ENCODE assay signal across 16 cellular contexts in the genomic region with DNA sequence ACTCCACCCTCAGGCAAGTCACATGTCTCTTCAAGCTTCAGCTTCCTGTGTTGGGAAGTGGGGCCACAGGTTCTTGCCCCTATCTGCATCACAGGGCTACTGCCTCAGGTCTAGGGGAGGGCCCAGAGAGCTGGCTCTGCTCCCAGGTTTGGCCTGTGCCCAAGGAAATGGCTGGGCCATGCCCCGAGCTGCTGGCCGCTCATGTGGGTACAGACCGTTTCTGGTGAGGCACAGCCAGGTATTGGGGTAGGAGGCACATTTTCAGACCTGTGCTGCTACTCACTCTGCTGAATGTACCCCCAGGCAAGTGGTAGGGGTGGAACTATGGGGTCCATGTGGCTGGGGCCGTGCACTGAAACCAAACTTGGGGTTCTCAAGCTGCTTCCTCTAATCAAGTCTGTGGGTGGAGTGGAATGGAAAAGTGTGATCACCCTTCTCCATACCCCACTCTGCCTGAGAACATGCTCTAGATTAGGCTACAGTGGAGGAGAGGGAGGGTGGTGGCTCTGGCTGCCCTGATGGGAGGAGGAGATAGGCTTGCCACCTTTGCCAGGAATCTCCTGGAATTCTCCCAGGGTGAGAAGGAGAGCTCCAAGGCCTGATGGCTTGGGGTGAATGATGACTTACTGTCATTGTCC. TPM values are rescaled to one million over a fixed set of nuclear protein-coding genes. Genes with fewer than 3 reads are reported as not detected.
A peak's percentile ranks its signal among the peaks of the same experiment; 100 is the strongest.
DNase-seq lines count a peak whose midpoint lies in the region; ATAC-seq lines count a peak whose summit lies in the region.
"Had no signal": no experiment of that assay in that cellular context is flagged by ENCODE, and none has a peak within 500 bp of the region (broad histone marks: within the 10 kb centered on the region; RNA-seq: fewer than 3 reads in every experiment).

No MANE protein-coding gene starts in this region.

- H3K4me3 Mint-ChIP-seq in activated naive CD8-positive, alpha-beta T cell treated with anti-CD3 and anti-CD28 coated beads for 36 hours, result peak overlapping the region; percentile 60
- H3K4me3 Mint-ChIP-seq: activated naive CD4-positive, alpha-beta T cell treated with anti-CD3 and anti-CD28 coated beads, Interleukin-2, amount 50 U/mL, for 24 hours; B cell had no signal

- no peaks in the 10 kb centered on the region for H3K36me3 Mint-ChIP-seq in activated naive CD8-positive, alpha-beta T cell treated with anti-CD3 and anti-CD28 coated beads for 36 hours
- H3K36me3 Mint-ChIP-seq: activated naive CD4-positive, alpha-beta T cell treated with anti-CD3 and anti-CD28 coated beads, Interleukin-2, amount 50 U/mL, for 24 hours had no signal

- peak; percentile 44 for ATAC-seq in left colon
- no peak for ATAC-seq in HG02973 (IDR thresholded peaks at IDR 0.05; ENCODE audit: unreplicated experiment)

- H3K27ac Mint-ChIP-seq in activated naive CD8-positive, alpha-beta T cell treated with anti-CD3 and anti-CD28 coated beads for 36 hours, result peak overlapping the region; percentile 80
- H3K27ac Mint-ChIP-seq: B cell had no signal

- intact Hi-C loops in left colon (cut with DNase I, micrococcal nuclease), result loop anchor here in 1 of 2 donors (10.0 kb wide), 2 partner anchors 134 to 434 kb away; no protein-coding TSS in a partner anchor

- peaks cover 34% of the 10 kb centered on the region for H3K4me1 Mint-ChIP-seq in activated naive CD8-positive, alpha-beta T cell treated with anti-CD3 and anti-CD28 coated beads for 36 hours

- peaks cover 44% of the 10 kb centered on the region for H3K27me3 Mint-ChIP-seq in activated naive CD8-positive, alpha-beta T cell treated with anti-CD3 and anti-CD28 coated beads for 36 hours

- H3K9me3 Mint-ChIP-seq in activated naive CD8-positive, alpha-beta T cell treated with anti-CD3 and anti-CD28 coated beads for 36 hours, result no peaks in the 10 kb centered on the region
- H3K9me3 Mint-ChIP-seq: activated naive CD4-positive, alpha-beta T cell treated with anti-CD3 and anti-CD28 coated beads, Interleukin-2, amount 50 U/mL, for 24 hours had no signal

- DNase-seq in stimulated activated CD4-positive, alpha-beta T cell treated with anti-CD3 and anti-CD28 coated beads, Interleukin-15, amount 100 ng/mL, for 24 hours, result peak; percentile 24
- DNase-seq in stimulated activated CD4-positive, alpha-beta T cell treated with anti-CD3 and anti-CD28 coated beads, Interleukin-12 subunit alpha, Interleukin-12 subunit beta, amount 100 ng/mL, for 4 hours, result no peak
- DNase-seq in activated naive CD8-positive, alpha-beta T cell treated with anti-CD3 and anti-CD28 coated beads for 36 hours, result peak; percentile 54
- DNase-seq in left colon, result peak in 1 of 2 donors; percentile 18
- no peak for DNase-seq in NCI-H1436 treated with DMSO at 0.1 percent for 48 hours (lab: John Stamatoyannopoulos, UW)
- DNase-seq in NCI-H1105 treated with DMSO at 0.1 percent for 48 hours (lab: John Stamatoyannopoulos, UW), result no peak
- no peak for DNase-seq in SW480 (ENCODE audit: low spot score)
- DNase-seq: cerebellar nuclear complex, NCI-H1048, NCI-H524 treated with DMSO at 0.1 percent for 48 hours, ovary, SIG-M5 had no signal

RNA-seq across cellular contexts. Expression of gene GAS2L2, which starts 4.6 kb away (rescaled TPM):
- total RNA-seq in activated naive CD8-positive, alpha-beta T cell treated with anti-CD3 and anti-CD28 coated beads for 36 hours, result under 1 TPM; 0.40 to 0.43 TPM
- total RNA-seq in left colon, result under 1 TPM in 1 of 2 donors, not detected in 1; 0.08 TPM
- total RNA-seq: Daoy had no signal

RNA-seq across cellular contexts. Expression of gene C17orf50, which starts 12.2 kb away (rescaled TPM):
- total RNA-seq in activated naive CD8-positive, alpha-beta T cell treated with anti-CD3 and anti-CD28 coated beads for 36 hours, result not detected
- total RNA-seq in left colon, result not detected
- total RNA-seq: B cell, Daoy, ovary had no signal

RNA-seq across cellular contexts. Expression of gene RASL10B, which starts 17.0 kb away (rescaled TPM):
- total RNA-seq in activated naive CD8-positive, alpha-beta T cell treated with anti-CD3 and anti-CD28 coated beads for 36 hours, result 1 to 10 TPM; 2.5 to 2.6 TPM
- total RNA-seq in left colon, result under 1 TPM in 1 of 2 donors, not detected in 1; 0.31 TPM
- total RNA-seq: B cell had no signal

RNA-seq across cellular contexts. Expression of gene MMP28, which starts 47.0 kb away (rescaled TPM):
- under 1 TPM; 0.21 to 0.50 TPM for total RNA-seq in activated naive CD8-positive, alpha-beta T cell treated with anti-CD3 and anti-CD28 coated beads for 36 hours
- total RNA-seq in left colon, result 10 to 100 TPM; 62.7 to 83.0 TPM

Comparison
In these comparisons a context has a peak if more than half of its experiments do, and no peak if none do; other contexts are left out.
1. DNase-seq: peak in stimulated activated CD4-positive, alpha-beta T cell treated with anti-CD3 and anti-CD28 coated beads, Interleukin-15, amount 100 ng/mL, for 24 hours (single experiment) and activated naive CD8-positive, alpha-beta T cell treated with anti-CD3 and anti-CD28 coated beads for 36 hours (single experiment); none in stimulated activated CD4-positive, alpha-beta T cell treated with anti-CD3 and anti-CD28 coated beads, Interleukin-12 subunit alpha, Interleukin-12 subunit beta, amount 100 ng/mL, for 4 hours (single experiment), NCI-H1436 treated with DMSO at 0.1 percent for 48 hours (single experiment), NCI-H1105 treated with DMSO at 0.1 percent for 48 hours (single experiment) and SW480 (single experiment).